In genomic region chr6:107460074-107460631, GRCh38 we compare ENCODE assay signal across 8 cellular contexts. TPM values are rescaled to one million over a fixed set of nuclear protein-coding genes. Genes with fewer than 3 reads are reported as not detected.
DNase-seq lines count a peak whose midpoint lies in the region; ATAC-seq, FAIRE-seq and TF ChIP-seq lines count a peak whose summit lies in the region.

No MANE protein-coding gene starts in this region.

- no peaks in the 10 kb centered on the region for H3K9me3 Mint-ChIP-seq in natural killer cell

- peak overlapping the region; percentile 91 to 97 for H3K27ac Mint-ChIP-seq in natural killer cell

- H3K27me3 Mint-ChIP-seq in natural killer cell (ENCODE audit: low read depth in 2 of 2), result no peaks in the 10 kb centered on the region

- intact Hi-C loops in natural killer cell (cut with micrococcal nuclease), result loop anchor here (10.0 kb wide), 1 partner anchor 435 kb away; the partner anchor contains the start of gene MTRES1

- H3K27ac ChIP-seq in ectodermal cell (ENCODE audit: insufficient read depth, low read depth, low read length, poor library complexity, severe bottlenecking), result no peak overlapping the region

- ATAC-seq in natural killer cell (no peak), GM21367 (IDR thresholded peaks at IDR 0.05; ENCODE audit: unreplicated experiment) (no peak)

- peak; percentile 64 for FAIRE-seq in GM19239 (lab: Jason Lieb, UNC)

- peak overlapping the region; percentile 85 for H3K4me3 ChIP-seq in ectodermal cell (ENCODE audit: insufficient read depth, low read depth, low read length)

- H3K9me3 ChIP-seq in ectodermal cell (ENCODE audit: control insufficient read depth, low read length), result no peaks in the 10 kb centered on the region

- 43 to 45% methylated on average over 22 of the region's 22 CpGs for WGBS in ectodermal cell, 2 experiments

- H3K4me1 ChIP-seq in ectodermal cell (ENCODE audit: control insufficient read depth, insufficient read depth, low read length), result no peaks in the 10 kb centered on the region

- TF ChIP-seq CTCF in natural killer cell (IDR thresholded peaks at IDR 0.05), result no peak

- H3K4me1 Mint-ChIP-seq in natural killer cell, result peaks cover 19 to 21% of the 10 kb centered on the region in 2 donors

- DNase-seq in GM19239 (ENCODE audit: insufficient read length, low spot score) (no peak), OCI-M2 (lab: John Stamatoyannopoulos, UW; ENCODE audit: unreplicated experiment) (peak; percentile 86), natural killer cell (no peak), kidney tubule cell (ENCODE audit: low spot score) (no peak), HuH-7 (ENCODE audit: low spot score) (no peak), GM19238 (ENCODE audit: insufficient read length, low spot score) (no peak)

- H3K27me3 ChIP-seq in ectodermal cell (ENCODE audit: control insufficient read depth, insufficient read depth, low read length, poor library complexity, severe bottlenecking), result peaks cover 11% of the 10 kb centered on the region

- H3K36me3 ChIP-seq in ectodermal cell (ENCODE audit: control insufficient read depth, insufficient read depth, low read length), result no peaks in the 10 kb centered on the region

- no peaks in the 10 kb centered on the region for H3K36me3 Mint-ChIP-seq in natural killer cell

- peak overlapping the region; percentile 91 for H3K4me3 Mint-ChIP-seq in natural killer cell

RNA-seq across cellular contexts. Expression of gene PDSS2, which starts 0.8 kb away (rescaled TPM):
- polyA plus RNA-seq in ectodermal cell (2013, experiment 1 of 4), result 11.5 TPM
- polyA plus RNA-seq in ectodermal cell (2013, experiment 2 of 4), result 10.6 TPM
- polyA plus RNA-seq in ectodermal cell (2013, experiment 3 of 4), result 11.1 TPM
- 11.9 TPM for polyA plus RNA-seq in ectodermal cell (2013, experiment 4 of 4)
- 10 to 100 TPM; 11.2 to 15.5 (median 14.2) TPM for total RNA-seq in natural killer cell

RNA-seq across cellular contexts. Expression of gene SOBP, which starts 29.8 kb away (rescaled TPM):
- polyA plus RNA-seq in ectodermal cell (2013, experiment 1 of 4), result 15.4 TPM
- 15.9 TPM for polyA plus RNA-seq in ectodermal cell (2013, experiment 2 of 4)
- 12.5 TPM for polyA plus RNA-seq in ectodermal cell (2013, experiment 3 of 4)
- polyA plus RNA-seq in ectodermal cell (2013, experiment 4 of 4), result 13.2 TPM
- total RNA-seq in natural killer cell, result under 1 TPM in 2 of 3 donors, not detected in 1; 0.16 TPM
